23 cellular contexts compared by ENCODE assay signal in genomic region chr2:12257476-12257875, GRCh38.
DNase-seq lines count a peak whose midpoint lies in the region; ATAC-seq, FAIRE-seq and TF ChIP-seq lines count a peak whose summit lies in the region.
"Had no signal": no experiment of that assay in that cellular context is flagged by ENCODE, and none has a peak within 500 bp of the region (broad histone marks: within the 10 kb centered on the region; RNA-seq: fewer than 3 reads in every experiment).

No MANE protein-coding gene starts in this region.

- TF ChIP-seq CTCF in astrocyte (IDR thresholded peaks at IDR 0.05; ENCODE audit: insufficient read depth, low read depth, low read length): no peak
- no peak for TF ChIP-seq CTCF in thoracic aorta (IDR thresholded peaks at IDR 0.05)

- no peaks in the 10 kb centered on the region for H3K9me3 Mint-ChIP-seq in astrocyte (ENCODE audit: unreplicated experiment)
- H3K9me3 Mint-ChIP-seq in stimulated activated effector memory CD8-positive, alpha-beta T cell treated with anti-CD3 and anti-CD28 coated beads, Interleukin-12 subunit alpha, Interleukin-12 subunit beta, amount 100 ng/mL, for 72 hours: no peaks in the 10 kb centered on the region

- no peak overlapping the region for H3K9ac ChIP-seq in astrocyte (ENCODE audit: low read length)
- H3K9ac ChIP-seq: BLaER1 treated with 17β-estradiol and CSF1 and Interleukin-3, amounts not matched to agents 10 nM and 100 nM had no signal

- ATAC-seq in thoracic aorta (ENCODE audit: insufficient number of reproducible peaks, low FRiP score, low read depth) (no peak), HG03442 (IDR thresholded peaks at IDR 0.05; ENCODE audit: unreplicated experiment) (no peak), HG02852 (IDR thresholded peaks at IDR 0.05; ENCODE audit: unreplicated experiment) (no peak)
- no peak for ATAC-seq in stimulated activated effector memory CD8-positive, alpha-beta T cell treated with anti-CD3 and anti-CD28 coated beads, Interleukin-12 subunit alpha, Interleukin-12 subunit beta, amount 100 ng/mL, for 72 hours

- no peaks in the 10 kb centered on the region for H3K27me3 Mint-ChIP-seq in astrocyte (ENCODE audit: low read depth, unreplicated experiment)

- H3K36me3 Mint-ChIP-seq in astrocyte (ENCODE audit: low read depth, unreplicated experiment): no peaks in the 10 kb centered on the region
- no peaks in the 10 kb centered on the region for H3K36me3 Mint-ChIP-seq in stimulated activated effector memory CD8-positive, alpha-beta T cell treated with anti-CD3 and anti-CD28 coated beads, Interleukin-12 subunit alpha, Interleukin-12 subunit beta, amount 100 ng/mL, for 72 hours
- H3K36me3 Mint-ChIP-seq: CD4-positive, alpha-beta memory T cell had no signal

- no peaks in the 10 kb centered on the region for H4K20me1 ChIP-seq in astrocyte (ENCODE audit: insufficient read depth, low read length)
- H4K20me1 ChIP-seq: BLaER1 treated with 17β-estradiol and CSF1 and Interleukin-3, amounts not matched to agents 10 nM and 100 nM had no signal

- H3K27ac ChIP-seq in astrocyte (ENCODE audit: low read depth, low read length): no peak overlapping the region
- H3K27ac ChIP-seq in thoracic aorta: no peak overlapping the region
- H3K27ac ChIP-seq: BLaER1 treated with 17β-estradiol and CSF1 and Interleukin-3, amounts not matched to agents 10 nM and 100 nM; SK-N-MC had no signal

- DNase-seq in G401 (ENCODE audit: low spot score) (peak; percentile 12), astrocyte (ENCODE audit: low read depth) (no peak), fibroblast of gingiva (ENCODE audit: low read depth) (peak; percentile 64), thoracic aorta (ENCODE audit: low spot score) (no peak)
- DNase-seq in stimulated activated effector memory CD8-positive, alpha-beta T cell treated with anti-CD3 and anti-CD28 coated beads, Interleukin-12 subunit alpha, Interleukin-12 subunit beta, amount 100 ng/mL, for 72 hours (ENCODE audit: low spot score in 2 of 2): no peak
- DNase-seq: ACHN; Caco-2; CD4-positive, alpha-beta memory T cell; DMS 273 treated with DMSO at 0.1 percent for 48 hours; Karpas-422; NCI-H1417 treated with DMSO at 0.1 percent for 48 hours; NCI-H187; NCI-H2107; NCI-H446 treated with DMSO at 0.1 percent for 48 hours; NCI-H526 treated with DMSO at 0.1 percent for 48 hours; OCI-M1; SHP77 had no signal

- no peak overlapping the region for H3K4me2 ChIP-seq in astrocyte (ENCODE audit: low read length)
- H3K4me2 ChIP-seq: BLaER1 treated with 17β-estradiol and CSF1 and Interleukin-3, amounts not matched to agents 10 nM and 100 nM had no signal

- H3K36me3 ChIP-seq in astrocyte (ENCODE audit: insufficient read depth, low read length) (no peaks in the 10 kb centered on the region), thoracic aorta (no peaks in the 10 kb centered on the region)
- H3K36me3 ChIP-seq: BLaER1 treated with 17β-estradiol and CSF1 and Interleukin-3, amounts not matched to agents 10 nM and 100 nM had no signal

- peak overlapping the region; percentile 13 for H2AFZ ChIP-seq in astrocyte (ENCODE audit: low read depth, low read length)

- H3K4me1 ChIP-seq in astrocyte (ENCODE audit: insufficient read depth, low read length): no peaks in the 10 kb centered on the region
- peaks cover 0 to 18% of the 10 kb centered on the region in 2 donors for H3K4me1 ChIP-seq in thoracic aorta (ENCODE audit: control insufficient read depth in 1 of 2, low read depth in 2 of 2)
- H3K4me1 ChIP-seq: Caco-2 had no signal

- H3K4me1 Mint-ChIP-seq in astrocyte (ENCODE audit: low read depth, unreplicated experiment): peaks cover 6% of the 10 kb centered on the region
- H3K4me1 Mint-ChIP-seq in stimulated activated effector memory CD8-positive, alpha-beta T cell treated with anti-CD3 and anti-CD28 coated beads, Interleukin-12 subunit alpha, Interleukin-12 subunit beta, amount 100 ng/mL, for 72 hours: no peaks in the 10 kb centered on the region

- in situ Hi-C loops in G401 (cut with HindIII; ENCODE audit: low sequenced_read_pairs): no loop called here

- no peak overlapping the region for H3K27ac Mint-ChIP-seq in astrocyte (ENCODE audit: unreplicated experiment)
- H3K27ac Mint-ChIP-seq in stimulated activated effector memory CD8-positive, alpha-beta T cell treated with anti-CD3 and anti-CD28 coated beads, Interleukin-12 subunit alpha, Interleukin-12 subunit beta, amount 100 ng/mL, for 72 hours: no peak overlapping the region
- H3K27ac Mint-ChIP-seq: CD4-positive, alpha-beta memory T cell had no signal

- H3K27me3 ChIP-seq in astrocyte (ENCODE audit: insufficient read depth, low read length) (no peaks in the 10 kb centered on the region), thoracic aorta (replicated peaks; ENCODE audit: insufficient read depth) (no peaks in the 10 kb centered on the region)
- H3K27me3 ChIP-seq: BLaER1 treated with 17β-estradiol and CSF1 and Interleukin-3, amounts not matched to agents 10 nM and 100 nM had no signal

- no peaks in the 10 kb centered on the region for H3K79me2 ChIP-seq in astrocyte (ENCODE audit: insufficient read depth, low read length)

- H3K4me3 Mint-ChIP-seq in astrocyte (ENCODE audit: unreplicated experiment): no peak overlapping the region
- no peak overlapping the region for H3K4me3 Mint-ChIP-seq in stimulated activated effector memory CD8-positive, alpha-beta T cell treated with anti-CD3 and anti-CD28 coated beads, Interleukin-12 subunit alpha, Interleukin-12 subunit beta, amount 100 ng/mL, for 72 hours
- H3K4me3 Mint-ChIP-seq: CD4-positive, alpha-beta memory T cell had no signal

- H3K9me3 ChIP-seq in astrocyte (ENCODE audit: insufficient read depth, low read depth, low read length): no peaks in the 10 kb centered on the region
- no peaks in the 10 kb centered on the region for H3K9me3 ChIP-seq in thoracic aorta
- H3K9me3 ChIP-seq: Caco-2 had no signal

- H3K4me3 ChIP-seq in astrocyte (ENCODE audit: insufficient read depth, low read depth, low read length) (no peak overlapping the region), thoracic aorta (peak overlapping the region; percentile 34)
- H3K4me3 ChIP-seq: BLaER1 treated with 17β-estradiol and CSF1 and Interleukin-3, amounts not matched to agents 10 nM and 100 nM; SK-N-MC had no signal

- FAIRE-seq in astrocyte (lab: Jason Lieb, UNC): no peak
- FAIRE-seq: GM12892, RCC 7860 had no signal

Comparison
In these comparisons a context has a peak if more than half of its experiments do, and no peak if none do; other contexts are left out.
1. DNase-seq: peak in G401 (single experiment) and fibroblast of gingiva (single experiment); none in astrocyte (single experiment), thoracic aorta (single experiment) and stimulated activated effector memory CD8-positive, alpha-beta T cell treated with anti-CD3 and anti-CD28 coated beads, Interleukin-12 subunit alpha, Interleukin-12 subunit beta, amount 100 ng/mL, for 72 hours (0 of 2).